ENCODE assay signal across 1 cellular context in the genomic region with DNA sequence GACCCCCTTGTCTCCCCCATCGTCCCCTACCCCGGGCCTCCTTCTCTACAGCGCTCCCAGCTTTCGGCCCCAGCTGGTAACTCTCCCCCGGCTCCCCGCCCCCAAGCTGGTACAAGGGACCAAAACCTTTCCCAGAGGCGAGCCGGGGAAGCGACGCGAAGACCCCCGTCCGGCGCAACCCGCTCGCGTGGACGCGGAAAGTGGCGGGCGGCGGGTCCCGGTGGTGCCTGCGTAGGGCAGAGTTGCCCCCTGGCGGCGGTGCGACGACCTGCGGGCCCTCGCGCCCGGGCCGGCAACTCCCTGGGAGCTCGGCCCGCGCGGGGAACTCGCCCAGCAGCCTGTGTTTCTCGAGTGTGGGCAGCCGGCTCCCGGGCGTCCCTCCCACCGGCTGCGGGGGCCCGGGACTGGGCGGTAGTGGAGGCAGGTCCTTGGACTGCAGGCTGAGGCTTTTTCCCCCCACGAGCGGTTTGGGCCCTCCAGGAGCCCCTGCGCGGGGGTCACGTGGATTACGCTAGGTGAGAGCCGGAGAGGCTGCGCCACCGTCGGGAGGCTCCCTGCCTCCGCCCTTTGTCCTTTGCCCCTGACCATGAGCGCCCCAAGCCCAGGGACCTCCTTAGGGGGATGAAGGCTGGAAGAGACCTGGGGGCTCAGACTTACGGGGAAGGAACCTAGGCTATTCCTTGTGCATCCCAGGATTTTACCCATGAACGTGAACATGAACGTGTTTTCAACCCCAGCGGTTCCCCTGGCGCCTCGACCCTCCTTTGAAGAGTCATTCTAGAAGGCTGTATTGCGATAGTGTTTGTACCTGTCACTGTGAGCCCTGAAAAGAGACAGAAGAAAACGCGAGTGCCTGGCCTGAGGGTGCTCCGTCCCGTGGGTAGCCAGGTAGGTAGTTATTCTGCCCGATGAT.
TF ChIP-seq lines count a peak whose summit lies in the region.

No MANE protein-coding gene starts in this region.

TF ChIP-seq in K562, 482 proteins besides CTCF, POLR2A, EP300 and RAD21 (continues in another document):
- no peak for TF ChIP-seq ZNF740 (CRISPR knock-in tag; IDR thresholded peaks at IDR 0.05)
- TF ChIP-seq ZNF740 (tag; IDR thresholded peaks at IDR 0.05) = no peak
- TF ChIP-seq RB1 (IDR thresholded peaks at IDR 0.05; ENCODE audit: low read depth) = peak; percentile 91
- 0 out of 2 replicates have a peak, but pooled peaks have one; percentile 36 for TF ChIP-seq ZHX1 (conservative IDR thresholded peaks at IDR 0.05; ENCODE audit: low read length)
- TF ChIP-seq, protein P1, sequence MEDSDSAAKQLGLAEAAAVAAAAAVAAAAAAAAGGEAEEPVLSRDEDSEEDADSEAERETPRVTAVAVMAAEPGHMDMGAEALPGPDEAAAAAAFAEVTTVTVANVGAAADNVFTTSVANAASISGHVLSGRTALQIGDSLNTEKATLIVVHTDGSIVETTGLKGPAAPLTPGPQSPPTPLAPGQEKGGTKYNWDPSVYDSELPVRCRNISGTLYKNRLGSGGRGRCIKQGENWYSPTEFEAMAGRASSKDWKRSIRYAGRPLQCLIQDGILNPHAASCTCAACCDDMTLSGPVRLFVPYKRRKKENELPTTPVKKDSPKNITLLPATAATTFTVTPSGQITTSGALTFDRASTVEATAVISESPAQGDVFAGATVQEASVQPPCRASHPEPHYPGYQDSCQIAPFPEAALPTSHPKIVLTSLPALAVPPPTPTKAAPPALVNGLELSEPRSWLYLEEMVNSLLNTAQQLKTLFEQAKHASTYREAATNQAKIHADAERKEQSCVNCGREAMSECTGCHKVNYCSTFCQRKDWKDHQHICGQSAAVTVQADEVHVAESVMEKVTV (CRISPR knock-in tag; IDR thresholded peaks at IDR 0.05) = peak; percentile 49
- peak; percentile 88 for TF ChIP-seq SAFB (IDR thresholded peaks at IDR 0.05; ENCODE audit: borderline replicate concordance, low read depth, low read length)
- peak; percentile 94 for TF ChIP-seq ZSCAN29 (IDR thresholded peaks at IDR 0.05)
- TF ChIP-seq, protein P2, sequence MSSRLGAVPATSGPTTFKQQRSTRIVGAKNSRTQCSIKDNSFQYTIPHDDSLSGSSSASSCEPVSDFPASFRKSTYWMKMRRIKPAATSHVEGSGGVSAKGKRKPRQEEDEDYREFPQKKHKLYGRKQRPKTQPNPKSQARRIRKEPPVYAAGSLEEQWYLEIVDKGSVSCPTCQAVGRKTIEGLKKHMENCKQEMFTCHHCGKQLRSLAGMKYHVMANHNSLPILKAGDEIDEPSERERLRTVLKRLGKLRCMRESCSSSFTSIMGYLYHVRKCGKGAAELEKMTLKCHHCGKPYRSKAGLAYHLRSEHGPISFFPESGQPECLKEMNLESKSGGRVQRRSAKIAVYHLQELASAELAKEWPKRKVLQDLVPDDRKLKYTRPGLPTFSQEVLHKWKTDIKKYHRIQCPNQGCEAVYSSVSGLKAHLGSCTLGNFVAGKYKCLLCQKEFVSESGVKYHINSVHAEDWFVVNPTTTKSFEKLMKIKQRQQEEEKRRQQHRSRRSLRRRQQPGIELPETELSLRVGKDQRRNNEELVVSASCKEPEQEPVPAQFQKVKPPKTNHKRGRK (tag; IDR thresholded peaks at IDR 0.05) = no peak
- peak; percentile 65 for TF ChIP-seq L3MBTL2 (IDR thresholded peaks at IDR 0.05)
- no peak for TF ChIP-seq MYC (IDR thresholded peaks at IDR 0.05; ENCODE audit: low read depth, low read length)
- TF ChIP-seq MYC (CRISPR knock-in tag; IDR thresholded peaks at IDR 0.05; ENCODE audit: borderline replicate concordance, low read depth) = no peak
- TF ChIP-seq GATAD2A (IDR thresholded peaks at IDR 0.05) = no peak
- TF ChIP-seq, protein P3, sequence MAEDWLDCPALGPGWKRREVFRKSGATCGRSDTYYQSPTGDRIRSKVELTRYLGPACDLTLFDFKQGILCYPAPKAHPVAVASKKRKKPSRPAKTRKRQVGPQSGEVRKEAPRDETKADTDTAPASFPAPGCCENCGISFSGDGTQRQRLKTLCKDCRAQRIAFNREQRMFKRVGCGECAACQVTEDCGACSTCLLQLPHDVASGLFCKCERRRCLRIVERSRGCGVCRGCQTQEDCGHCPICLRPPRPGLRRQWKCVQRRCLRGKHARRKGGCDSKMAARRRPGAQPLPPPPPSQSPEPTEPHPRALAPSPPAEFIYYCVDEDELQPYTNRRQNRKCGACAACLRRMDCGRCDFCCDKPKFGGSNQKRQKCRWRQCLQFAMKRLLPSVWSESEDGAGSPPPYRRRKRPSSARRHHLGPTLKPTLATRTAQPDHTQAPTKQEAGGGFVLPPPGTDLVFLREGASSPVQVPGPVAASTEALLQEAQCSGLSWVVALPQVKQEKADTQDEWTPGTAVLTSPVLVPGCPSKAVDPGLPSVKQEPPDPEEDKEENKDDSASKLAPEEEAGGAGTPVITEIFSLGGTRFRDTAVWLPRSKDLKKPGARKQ (CRISPR knock-in tag; IDR thresholded peaks at IDR 0.05) = no peak
- TF ChIP-seq, protein P4, sequence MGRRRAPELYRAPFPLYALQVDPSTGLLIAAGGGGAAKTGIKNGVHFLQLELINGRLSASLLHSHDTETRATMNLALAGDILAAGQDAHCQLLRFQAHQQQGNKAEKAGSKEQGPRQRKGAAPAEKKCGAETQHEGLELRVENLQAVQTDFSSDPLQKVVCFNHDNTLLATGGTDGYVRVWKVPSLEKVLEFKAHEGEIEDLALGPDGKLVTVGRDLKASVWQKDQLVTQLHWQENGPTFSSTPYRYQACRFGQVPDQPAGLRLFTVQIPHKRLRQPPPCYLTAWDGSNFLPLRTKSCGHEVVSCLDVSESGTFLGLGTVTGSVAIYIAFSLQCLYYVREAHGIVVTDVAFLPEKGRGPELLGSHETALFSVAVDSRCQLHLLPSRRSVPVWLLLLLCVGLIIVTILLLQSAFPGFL (CRISPR knock-in tag; IDR thresholded peaks at IDR 0.05) = no peak
- TF ChIP-seq NCOA2 (IDR thresholded peaks at IDR 0.05; ENCODE audit: partially characterized antibody in 2 of 2) = no peak
- peak; percentile 86 for TF ChIP-seq ZBTB7A (IDR thresholded peaks at IDR 0.05; ENCODE audit: borderline replicate concordance, control insufficient read depth, low read depth, low read length)
- peak; percentile 34; the same call in 1 of the 2 replicates for TF ChIP-seq RAD51 (IDR thresholded peaks at IDR 0.05; ENCODE audit: borderline replicate concordance, low read depth)
- TF ChIP-seq SIN3B (IDR thresholded peaks at IDR 0.05; ENCODE audit: low read depth) = peak; percentile 11; the same call in 1 of the 2 replicates
- TF ChIP-seq, protein P5, sequence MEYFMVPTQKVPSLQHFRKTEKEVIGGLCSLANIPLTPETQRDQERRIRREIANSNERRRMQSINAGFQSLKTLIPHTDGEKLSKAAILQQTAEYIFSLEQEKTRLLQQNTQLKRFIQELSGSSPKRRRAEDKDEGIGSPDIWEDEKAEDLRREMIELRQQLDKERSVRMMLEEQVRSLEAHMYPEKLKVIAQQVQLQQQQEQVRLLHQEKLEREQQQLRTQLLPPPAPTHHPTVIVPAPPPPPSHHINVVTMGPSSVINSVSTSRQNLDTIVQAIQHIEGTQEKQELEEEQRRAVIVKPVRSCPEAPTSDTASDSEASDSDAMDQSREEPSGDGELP (CRISPR knock-in tag; IDR thresholded peaks at IDR 0.05; ENCODE audit: borderline replicate concordance) = peak; percentile 46; the same call in 1 of the 2 replicates
- TF ChIP-seq KDM2B (CRISPR knock-in tag; IDR thresholded peaks at IDR 0.05) = 0 out of 2 replicates have a peak, but pooled peaks have one; percentile 41
- TF ChIP-seq, protein P6, sequence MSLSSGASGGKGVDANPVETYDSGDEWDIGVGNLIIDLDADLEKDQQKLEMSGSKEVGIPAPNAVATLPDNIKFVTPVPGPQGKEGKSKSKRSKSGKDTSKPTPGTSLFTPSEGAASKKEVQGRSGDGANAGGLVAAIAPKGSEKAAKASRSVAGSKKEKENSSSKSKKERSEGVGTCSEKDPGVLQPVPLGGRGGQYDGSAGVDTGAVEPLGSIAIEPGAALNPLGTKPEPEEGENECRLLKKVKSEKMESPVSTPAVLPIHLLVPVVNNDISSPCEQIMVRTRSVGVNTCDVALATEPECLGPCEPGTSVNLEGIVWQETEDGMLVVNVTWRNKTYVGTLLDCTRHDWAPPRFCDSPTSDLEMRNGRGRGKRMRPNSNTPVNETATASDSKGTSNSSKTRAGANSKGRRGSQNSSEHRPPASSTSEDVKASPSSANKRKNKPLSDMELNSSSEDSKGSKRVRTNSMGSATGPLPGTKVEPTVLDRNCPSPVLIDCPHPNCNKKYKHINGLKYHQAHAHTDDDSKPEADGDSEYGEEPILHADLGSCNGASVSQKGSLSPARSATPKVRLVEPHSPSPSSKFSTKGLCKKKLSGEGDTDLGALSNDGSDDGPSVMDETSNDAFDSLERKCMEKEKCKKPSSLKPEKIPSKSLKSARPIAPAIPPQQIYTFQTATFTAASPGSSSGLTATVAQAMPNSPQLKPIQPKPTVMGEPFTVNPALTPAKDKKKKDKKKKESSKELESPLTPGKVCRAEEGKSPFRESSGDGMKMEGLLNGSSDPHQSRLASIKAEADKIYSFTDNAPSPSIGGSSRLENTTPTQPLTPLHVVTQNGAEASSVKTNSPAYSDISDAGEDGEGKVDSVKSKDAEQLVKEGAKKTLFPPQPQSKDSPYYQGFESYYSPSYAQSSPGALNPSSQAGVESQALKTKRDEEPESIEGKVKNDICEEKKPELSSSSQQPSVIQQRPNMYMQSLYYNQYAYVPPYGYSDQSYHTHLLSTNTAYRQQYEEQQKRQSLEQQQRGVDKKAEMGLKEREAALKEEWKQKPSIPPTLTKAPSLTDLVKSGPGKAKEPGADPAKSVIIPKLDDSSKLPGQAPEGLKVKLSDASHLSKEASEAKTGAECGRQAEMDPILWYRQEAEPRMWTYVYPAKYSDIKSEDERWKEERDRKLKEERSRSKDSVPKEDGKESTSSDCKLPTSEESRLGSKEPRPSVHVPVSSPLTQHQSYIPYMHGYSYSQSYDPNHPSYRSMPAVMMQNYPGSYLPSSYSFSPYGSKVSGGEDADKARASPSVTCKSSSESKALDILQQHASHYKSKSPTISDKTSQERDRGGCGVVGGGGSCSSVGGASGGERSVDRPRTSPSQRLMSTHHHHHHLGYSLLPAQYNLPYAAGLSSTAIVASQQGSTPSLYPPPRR (CRISPR knock-in tag; IDR thresholded peaks at IDR 0.05; ENCODE audit: borderline replicate concordance) = no peak
- TF ChIP-seq ZNF785 (CRISPR knock-in tag; IDR thresholded peaks at IDR 0.05) = no peak
- TF ChIP-seq DACH1 (IDR thresholded peaks at IDR 0.05; ENCODE audit: partially characterized antibody) = no peak
- TF ChIP-seq ATF7 (IDR thresholded peaks at IDR 0.05) = 0 out of 2 replicates have a peak, but pooled peaks have one; percentile 15
- no peak for TF ChIP-seq SMARCA4 (IDR thresholded peaks at IDR 0.05)
- no peak for TF ChIP-seq ETS2 (tag; IDR thresholded peaks at IDR 0.05; ENCODE audit: borderline replicate concordance, poor library complexity, severe bottlenecking)
- no peak for TF ChIP-seq ZNF23 (CRISPR knock-in tag; IDR thresholded peaks at IDR 0.05)
- TF ChIP-seq ZEB2 (IDR thresholded peaks at IDR 0.05) = no peak
- TF ChIP-seq CREB1 (IDR thresholded peaks at IDR 0.05) = peak; percentile 17; the same call in 1 of the 2 replicates
- no peak for TF ChIP-seq CREB1 (CRISPR knock-in tag; IDR thresholded peaks at IDR 0.05)
- peak; percentile 25; the same call in 1 of the 2 replicates for TF ChIP-seq ZFX (CRISPR knock-in tag; IDR thresholded peaks at IDR 0.05)
- TF ChIP-seq ZKSCAN8 (CRISPR knock-in tag; IDR thresholded peaks at IDR 0.05) = no peak
- TF ChIP-seq E2F6 (IDR thresholded peaks at IDR 0.05; ENCODE audit: borderline replicate concordance in 1 of 2, extremely low read depth in 1 of 2, insufficient read depth in 1 of 2, insufficient read length in 1 of 2, low read depth in 1 of 2, low read length in 1 of 2, poor library complexity in 1 of 2, severe bottlenecking in 1 of 2) = peak; percentile 30 to 84
- TF ChIP-seq, protein P7, sequence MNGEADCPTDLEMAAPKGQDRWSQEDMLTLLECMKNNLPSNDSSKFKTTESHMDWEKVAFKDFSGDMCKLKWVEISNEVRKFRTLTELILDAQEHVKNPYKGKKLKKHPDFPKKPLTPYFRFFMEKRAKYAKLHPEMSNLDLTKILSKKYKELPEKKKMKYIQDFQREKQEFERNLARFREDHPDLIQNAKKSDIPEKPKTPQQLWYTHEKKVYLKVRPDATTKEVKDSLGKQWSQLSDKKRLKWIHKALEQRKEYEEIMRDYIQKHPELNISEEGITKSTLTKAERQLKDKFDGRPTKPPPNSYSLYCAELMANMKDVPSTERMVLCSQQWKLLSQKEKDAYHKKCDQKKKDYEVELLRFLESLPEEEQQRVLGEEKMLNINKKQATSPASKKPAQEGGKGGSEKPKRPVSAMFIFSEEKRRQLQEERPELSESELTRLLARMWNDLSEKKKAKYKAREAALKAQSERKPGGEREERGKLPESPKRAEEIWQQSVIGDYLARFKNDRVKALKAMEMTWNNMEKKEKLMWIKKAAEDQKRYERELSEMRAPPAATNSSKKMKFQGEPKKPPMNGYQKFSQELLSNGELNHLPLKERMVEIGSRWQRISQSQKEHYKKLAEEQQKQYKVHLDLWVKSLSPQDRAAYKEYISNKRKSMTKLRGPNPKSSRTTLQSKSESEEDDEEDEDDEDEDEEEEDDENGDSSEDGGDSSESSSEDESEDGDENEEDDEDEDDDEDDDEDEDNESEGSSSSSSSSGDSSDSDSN (IDR thresholded peaks at IDR 0.05; ENCODE audit: borderline replicate concordance in 1 of 2, low read depth in 2 of 2, low read length in 2 of 2) = 0 out of 4 replicates have a peak, but pooled peaks have one; percentile 21 to 32
- no peak for TF ChIP-seq NR3C1 (CRISPR knock-in tag; IDR thresholded peaks at IDR 0.05)
